In the genomic region with DNA sequence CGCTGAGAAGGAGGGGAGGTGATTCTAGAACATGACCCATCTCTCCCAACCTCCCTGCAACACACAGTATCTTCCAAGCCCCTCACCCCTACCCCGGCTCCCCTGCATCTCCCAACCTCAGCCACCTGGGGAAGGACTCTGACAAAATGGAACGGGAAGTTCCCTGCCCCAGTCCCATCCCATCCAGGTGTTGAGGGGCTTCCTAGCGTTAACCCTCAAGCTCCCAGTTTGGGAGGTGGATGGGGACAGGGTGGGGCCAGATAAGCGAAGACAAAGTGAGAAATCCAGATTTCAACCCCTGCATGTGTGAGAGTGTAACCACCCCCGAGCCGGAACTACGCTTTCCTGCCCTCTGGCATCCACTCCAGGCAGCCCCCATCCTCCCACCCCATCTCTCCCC, we compare ENCODE assay signal across 1 cellular context.
TF ChIP-seq lines count a peak whose summit lies in the region.

No MANE protein-coding gene starts in this region.

TF ChIP-seq in H1, 55 proteins besides CTCF, POLR2A, EP300 and RAD21:
- TF ChIP-seq ZNF274 (IDR thresholded peaks at IDR 0.05; ENCODE audit: borderline replicate concordance, extremely low read depth, low read length) (no peak), POU5F1 (IDR thresholded peaks at IDR 0.05; ENCODE audit: low read depth, low read length) (no peak), RFX5 (IDR thresholded peaks at IDR 0.05; ENCODE audit: borderline replicate concordance, low read depth, low read length) (no peak), E2F6 (IDR thresholded peaks at IDR 0.05) (no peak), TEAD4 (IDR thresholded peaks at IDR 0.05; ENCODE audit: low read depth, low read length) (no peak), MAFK (IDR thresholded peaks at IDR 0.05; ENCODE audit: low read depth, low read length) (no peak), KDM1A (IDR thresholded peaks at IDR 0.05; ENCODE audit: borderline replicate concordance, low read length) (no peak), CHD1 (IDR thresholded peaks at IDR 0.05; ENCODE audit: low read depth, low read length) (no peak; the same call in 1 of the 2 replicates), ATF2 (IDR thresholded peaks at IDR 0.05; ENCODE audit: low read length) (no peak), TAF7 (optimal IDR thresholded peaks at IDR 0.05; ENCODE audit: borderline replicate concordance, low read depth, low read length) (no peak), ATF3 (IDR thresholded peaks at IDR 0.05; ENCODE audit: insufficient read depth, low read depth, low read length) (no peak), JUND (IDR thresholded peaks at IDR 0.05; ENCODE audit: low read length) (no peak), TAF1 (IDR thresholded peaks at IDR 0.05; ENCODE audit: low read depth, low read length) (no peak), SP4 (IDR thresholded peaks at IDR 0.05; ENCODE audit: low read length) (no peak), POLR2AphosphoS5 (IDR thresholded peaks at IDR 0.05; ENCODE audit: low read depth, low read length) (no peak), TBP (IDR thresholded peaks at IDR 0.05; ENCODE audit: low read depth, low read length) (no peak), SIX5 (IDR thresholded peaks at IDR 0.05; ENCODE audit: low read depth, low read length) (no peak), YY1 (IDR thresholded peaks at IDR 0.05; ENCODE audit: low read depth, low read length) (no peak), EZH2 (IDR thresholded peaks at IDR 0.05; ENCODE audit: low read depth, low read length, severe bottlenecking) (no peak)
